Comparison of ENCODE assay signal across 8 cellular contexts in the genomic region with DNA sequence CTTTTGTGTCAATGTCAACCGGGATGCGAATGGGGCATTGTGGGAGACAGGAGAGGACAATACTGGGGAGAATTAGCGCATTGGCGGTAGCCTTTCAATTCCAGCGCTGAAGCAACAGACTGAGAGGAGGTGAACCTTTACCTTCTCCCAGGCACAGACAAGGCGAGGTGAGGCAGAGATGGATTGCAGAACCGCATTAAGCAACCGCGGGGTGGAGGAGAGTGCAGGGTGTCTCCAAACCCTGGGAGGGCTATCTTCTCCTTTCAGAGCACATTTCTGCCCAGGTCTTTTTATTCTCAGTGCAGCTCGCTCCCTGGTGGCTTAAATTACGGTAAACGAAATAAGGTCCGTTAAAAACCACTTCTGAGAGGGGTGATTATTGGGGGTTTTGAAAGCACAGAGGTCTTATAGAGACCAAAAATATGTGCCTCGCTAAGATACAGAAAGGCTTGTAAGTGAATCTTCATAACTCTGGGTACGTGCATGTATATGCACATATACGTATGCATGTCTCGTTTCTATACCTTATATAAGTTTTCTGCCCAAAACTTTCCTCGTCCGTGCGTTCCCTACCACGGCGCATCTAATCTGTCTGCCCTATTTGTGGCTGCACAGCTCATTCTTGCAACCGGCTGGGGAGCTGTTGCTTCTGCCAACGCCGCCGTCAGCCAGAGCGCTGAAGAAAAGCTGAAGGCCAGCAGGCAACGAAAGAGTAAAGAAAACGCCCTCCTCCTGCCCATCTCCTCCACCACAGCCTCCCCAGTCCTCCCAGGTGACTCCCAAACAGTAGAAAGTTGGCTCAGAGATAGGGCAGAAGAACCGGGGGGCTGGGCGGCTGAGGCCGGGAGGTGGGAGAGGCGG. TPM values are rescaled to one million over a fixed set of nuclear protein-coding genes. Genes with fewer than 3 reads are reported as not detected.
DNase-seq lines count a peak whose midpoint lies in the region; ATAC-seq and TF ChIP-seq lines count a peak whose summit lies in the region.

No MANE protein-coding gene starts in this region.

- H2BK15ac ChIP-seq in mesenchymal stem cell (ENCODE audit: low read depth, poor library complexity, severe bottlenecking), result no peak overlapping the region

- no peak overlapping the region for H4K91ac ChIP-seq in mesenchymal stem cell (ENCODE audit: low read length)

- no peak overlapping the region for H2BK5ac ChIP-seq in mesenchymal stem cell (ENCODE audit: low read depth, low read length, poor library complexity, severe bottlenecking)

- no peak overlapping the region for H3K18ac ChIP-seq in mesenchymal stem cell (ENCODE audit: low read depth in 1 of 2, low read length in 2 of 2)

- TF ChIP-seq CTCF in C4-2B (conservative IDR thresholded peaks at IDR 0.05), result 0 out of 2 replicates have a peak, but pooled peaks have one; percentile 6
- TF ChIP-seq CTCF in colonic mucosa (IDR thresholded peaks at IDR 0.05), result no peak

- H3K79me1 ChIP-seq in mesenchymal stem cell (replicated peaks; ENCODE audit: low read length, poor library complexity, severe bottlenecking), result no peaks in the 10 kb centered on the region

- H3K27ac ChIP-seq in C4-2B (no peak overlapping the region), HUES48 (ENCODE audit: low read depth, low read length) (no peak overlapping the region), colonic mucosa (no peak overlapping the region), mesenchymal stem cell (ENCODE audit: low read length, poor library complexity, severe bottlenecking) (no peak overlapping the region)

- no peak overlapping the region for H2AFZ ChIP-seq in mesenchymal stem cell (ENCODE audit: low read depth, low read length)

- peaks cover 9% of the 10 kb centered on the region; the same call in 1 of the 2 replicates for H3K4me1 ChIP-seq in HUES48 (ENCODE audit: control insufficient read depth, insufficient read depth, low read length)
- H3K4me1 ChIP-seq in colonic mucosa, result peaks cover 4% of the 10 kb centered on the region
- peaks cover 12% of the 10 kb centered on the region for H3K4me1 ChIP-seq in mesenchymal stem cell (ENCODE audit: control insufficient read depth, insufficient read depth, low read depth, low read length)

- H3K4me3 ChIP-seq in HUES48 (ENCODE audit: low read depth, low read length) (peak overlapping the region; percentile 64), colonic mucosa (peak overlapping the region; percentile 19), mesenchymal stem cell (ENCODE audit: insufficient read depth in 1 of 2, low read depth in 1 of 2, low read length in 2 of 2) (peak overlapping the region; percentile 39 to 67)

- WGBS in mesenchymal stem cell, result 4% methylated on average over 30 of the region's 33 CpGs

- H3K36me3 ChIP-seq in HUES48 (ENCODE audit: control insufficient read depth, insufficient read depth, low read length), result no peaks in the 10 kb centered on the region
- no peaks in the 10 kb centered on the region for H3K36me3 ChIP-seq in colonic mucosa
- H3K36me3 ChIP-seq in mesenchymal stem cell (ENCODE audit: control insufficient read depth in 1 of 2, insufficient read depth in 2 of 2, low read depth in 1 of 2, low read length in 2 of 2), result no peaks in the 10 kb centered on the region

- H4K8ac ChIP-seq in mesenchymal stem cell (ENCODE audit: low read length), result no peak overlapping the region

- H2AK5ac ChIP-seq in mesenchymal stem cell (ENCODE audit: low read length, severe bottlenecking), result no peak overlapping the region

- peak overlapping the region; percentile 12 for H3K4me2 ChIP-seq in mesenchymal stem cell (ENCODE audit: low read length, poor library complexity, severe bottlenecking)

- H3K9ac ChIP-seq in HUES48 (ENCODE audit: low read depth, low read length) (no peak overlapping the region), colonic mucosa (ENCODE audit: low read depth in 2 of 2, low read length in 2 of 2) (peak overlapping the region in 1 of 2 donors; percentile 40), mesenchymal stem cell (ENCODE audit: low read length) (no peak overlapping the region)

- DNase-seq in colonic mucosa (no peak), mesenchymal stem cell (no peak), SKM-1 treated with dmso at 0.1 percent for 144 hours (lab: John Stamatoyannopoulos, UW; ENCODE audit: unreplicated experiment) (no peak), 8988T (no peak)

- no peak overlapping the region for H2BK120ac ChIP-seq in mesenchymal stem cell (ENCODE audit: low read depth, low read length)

- H3K9me3 ChIP-seq in HUES48 (ENCODE audit: control insufficient read depth, insufficient read depth, low read length), result no peaks in the 10 kb centered on the region
- no peaks in the 10 kb centered on the region for H3K9me3 ChIP-seq in colonic mucosa
- H3K9me3 ChIP-seq in mesenchymal stem cell (ENCODE audit: control insufficient read depth, low read length), result no peaks in the 10 kb centered on the region

- ATAC-seq in HG03571 (IDR thresholded peaks at IDR 0.05; ENCODE audit: unreplicated experiment) (no peak), HG02642 (IDR thresholded peaks at IDR 0.05; ENCODE audit: poor library complexity, unreplicated experiment) (no peak)

- intact Hi-C loops in colonic mucosa (cut with DNase I), result no loop called here

- H3K27me3 ChIP-seq in HUES48 (ENCODE audit: control insufficient read depth, insufficient read depth, low read length), result peaks cover 47% of the 10 kb centered on the region
- H3K27me3 ChIP-seq in colonic mucosa, result peaks cover 29% of the 10 kb centered on the region
- peaks cover 31 to 63% of the 10 kb centered on the region in 2 experiments for H3K27me3 ChIP-seq in mesenchymal stem cell (ENCODE audit: control insufficient read depth in 1 of 2, insufficient read depth in 1 of 2, low read length in 2 of 2)

- no peak overlapping the region for H2BK12ac ChIP-seq in mesenchymal stem cell (ENCODE audit: low read length in 2 of 2)

- H3K4ac ChIP-seq in mesenchymal stem cell (ENCODE audit: low read depth in 1 of 2, low read length in 2 of 2), result no peak overlapping the region

- no peak overlapping the region for H3K23ac ChIP-seq in mesenchymal stem cell (ENCODE audit: low read length in 2 of 2)

- no peak overlapping the region for H3K14ac ChIP-seq in mesenchymal stem cell (ENCODE audit: low read length in 2 of 2)

RNA-seq across cellular contexts. Expression of a gene that starts 0.9 kb away (rescaled TPM):
- total RNA-seq in colonic mucosa, result not detected
- polyA plus RNA-seq in mesenchymal stem cell (2013, experiment 1 of 2), result not detected
- not detected for polyA plus RNA-seq in mesenchymal stem cell (2013, experiment 2 of 2)

RNA-seq across cellular contexts. Expression of a gene that starts 37.0 kb away (rescaled TPM):
- not detected for total RNA-seq in colonic mucosa
- polyA plus RNA-seq in mesenchymal stem cell (2013, experiment 1 of 2), result not detected
- not detected for polyA plus RNA-seq in mesenchymal stem cell (2013, experiment 2 of 2)
